In the genomic region with DNA sequence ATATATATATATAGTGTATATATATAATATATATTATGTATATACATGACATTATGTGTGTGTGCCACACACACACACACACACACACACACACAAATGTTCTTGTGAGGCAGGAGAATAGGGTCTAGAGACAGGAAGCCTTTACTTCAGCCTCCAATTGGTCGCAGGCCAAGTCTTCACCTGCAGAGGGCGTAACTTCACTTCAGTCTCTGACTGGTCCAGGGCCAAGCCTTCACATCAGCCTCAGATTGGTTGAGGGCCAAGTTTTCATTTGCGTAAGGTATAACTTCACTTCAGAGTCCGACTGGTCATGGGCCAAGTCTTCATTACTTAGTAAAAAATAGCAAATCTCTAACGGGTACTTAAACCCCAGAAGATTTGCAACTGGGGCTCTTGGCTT, we compare ENCODE assay signal across 1 cellular context.
TF ChIP-seq lines count a peak whose summit lies in the region.

No MANE protein-coding gene starts in this region.

TF ChIP-seq in HepG2, 621 proteins besides CTCF, POLR2A, EP300 and RAD21 (continued from another document):
- TF ChIP-seq, protein P1, sequence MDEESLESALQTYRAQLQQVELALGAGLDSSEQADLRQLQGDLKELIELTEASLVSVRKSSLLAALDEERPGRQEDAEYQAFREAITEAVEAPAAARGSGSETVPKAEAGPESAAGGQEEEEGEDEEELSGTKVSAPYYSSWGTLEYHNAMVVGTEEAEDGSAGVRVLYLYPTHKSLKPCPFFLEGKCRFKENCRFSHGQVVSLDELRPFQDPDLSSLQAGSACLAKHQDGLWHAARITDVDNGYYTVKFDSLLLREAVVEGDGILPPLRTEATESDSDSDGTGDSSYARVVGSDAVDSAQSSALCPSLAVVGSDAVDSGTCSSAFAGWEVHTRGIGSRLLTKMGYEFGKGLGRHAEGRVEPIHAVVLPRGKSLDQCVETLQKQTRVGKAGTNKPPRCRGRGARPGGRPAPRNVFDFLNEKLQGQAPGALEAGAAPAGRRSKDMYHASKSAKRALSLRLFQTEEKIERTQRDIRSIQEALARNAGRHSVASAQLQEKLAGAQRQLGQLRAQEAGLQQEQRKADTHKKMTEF (CRISPR knock-in tag; IDR thresholded peaks at IDR 0.05), result no peak
- TF ChIP-seq ZSCAN29 (CRISPR knock-in tag; conservative IDR thresholded peaks at IDR 0.05) (no peak), HDAC1 (CRISPR knock-in tag; IDR thresholded peaks at IDR 0.05) (no peak), EEA1 (CRISPR knock-in tag; IDR thresholded peaks at IDR 0.05; ENCODE audit: borderline replicate concordance) (no peak), SALL2 (CRISPR knock-in tag; IDR thresholded peaks at IDR 0.05) (no peak), RCOR2 (CRISPR knock-in tag; IDR thresholded peaks at IDR 0.05) (no peak), ZNF773 (CRISPR knock-in tag; IDR thresholded peaks at IDR 0.05; ENCODE audit: borderline replicate concordance) (no peak), ZNF317 (CRISPR knock-in tag; IDR thresholded peaks at IDR 0.05) (no peak), ATF1 (CRISPR knock-in tag; IDR thresholded peaks at IDR 0.05) (no peak), HCFC1 (IDR thresholded peaks at IDR 0.05; ENCODE audit: low read depth, low read length) (no peak), SUZ12 (IDR thresholded peaks at IDR 0.05; ENCODE audit: low read depth, low read length) (no peak)
- TF ChIP-seq, protein P2, sequence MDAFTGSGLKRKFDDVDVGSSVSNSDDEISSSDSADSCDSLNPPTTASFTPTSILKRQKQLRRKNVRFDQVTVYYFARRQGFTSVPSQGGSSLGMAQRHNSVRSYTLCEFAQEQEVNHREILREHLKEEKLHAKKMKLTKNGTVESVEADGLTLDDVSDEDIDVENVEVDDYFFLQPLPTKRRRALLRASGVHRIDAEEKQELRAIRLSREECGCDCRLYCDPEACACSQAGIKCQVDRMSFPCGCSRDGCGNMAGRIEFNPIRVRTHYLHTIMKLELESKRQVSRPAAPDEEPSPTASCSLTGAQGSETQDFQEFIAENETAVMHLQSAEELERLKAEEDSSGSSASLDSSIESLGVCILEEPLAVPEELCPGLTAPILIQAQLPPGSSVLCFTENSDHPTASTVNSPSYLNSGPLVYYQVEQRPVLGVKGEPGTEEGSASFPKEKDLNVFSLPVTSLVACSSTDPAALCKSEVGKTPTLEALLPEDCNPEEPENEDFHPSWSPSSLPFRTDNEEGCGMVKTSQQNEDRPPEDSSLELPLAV (CRISPR knock-in tag; conservative IDR thresholded peaks at IDR 0.05; ENCODE audit: low read depth), result no peak
- TF ChIP-seq, protein P3, sequence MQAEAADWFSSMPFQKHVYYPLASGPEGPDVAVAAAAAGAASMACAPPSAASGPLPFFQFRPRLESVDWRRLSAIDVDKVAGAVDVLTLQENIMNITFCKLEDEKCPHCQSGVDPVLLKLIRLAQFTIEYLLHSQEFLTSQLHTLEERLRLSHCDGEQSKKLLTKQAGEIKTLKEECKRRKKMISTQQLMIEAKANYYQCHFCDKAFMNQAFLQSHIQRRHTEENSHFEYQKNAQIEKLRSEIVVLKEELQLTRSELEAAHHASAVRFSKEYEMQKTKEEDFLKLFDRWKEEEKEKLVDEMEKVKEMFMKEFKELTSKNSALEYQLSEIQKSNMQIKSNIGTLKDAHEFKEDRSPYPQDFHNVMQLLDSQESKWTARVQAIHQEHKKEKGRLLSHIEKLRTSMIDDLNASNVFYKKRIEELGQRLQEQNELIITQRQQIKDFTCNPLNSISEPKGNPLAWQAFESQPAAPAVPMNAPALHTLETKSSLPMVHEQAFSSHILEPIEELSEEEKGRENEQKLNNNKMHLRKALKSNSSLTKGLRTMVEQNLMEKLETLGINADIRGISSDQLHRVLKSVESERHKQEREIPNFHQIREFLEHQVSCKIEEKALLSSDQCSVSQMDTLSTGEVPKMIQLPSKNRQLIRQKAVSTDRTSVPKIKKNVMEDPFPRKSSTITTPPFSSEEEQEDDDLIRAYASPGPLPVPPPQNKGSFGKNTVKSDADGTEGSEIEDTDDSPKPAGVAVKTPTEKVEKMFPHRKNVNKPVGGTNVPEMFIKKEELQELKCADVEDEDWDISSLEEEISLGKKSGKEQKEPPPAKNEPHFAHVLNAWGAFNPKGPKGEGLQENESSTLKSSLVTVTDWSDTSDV (CRISPR knock-in tag; IDR thresholded peaks at IDR 0.05), result no peak
- TF ChIP-seq, protein P4, sequence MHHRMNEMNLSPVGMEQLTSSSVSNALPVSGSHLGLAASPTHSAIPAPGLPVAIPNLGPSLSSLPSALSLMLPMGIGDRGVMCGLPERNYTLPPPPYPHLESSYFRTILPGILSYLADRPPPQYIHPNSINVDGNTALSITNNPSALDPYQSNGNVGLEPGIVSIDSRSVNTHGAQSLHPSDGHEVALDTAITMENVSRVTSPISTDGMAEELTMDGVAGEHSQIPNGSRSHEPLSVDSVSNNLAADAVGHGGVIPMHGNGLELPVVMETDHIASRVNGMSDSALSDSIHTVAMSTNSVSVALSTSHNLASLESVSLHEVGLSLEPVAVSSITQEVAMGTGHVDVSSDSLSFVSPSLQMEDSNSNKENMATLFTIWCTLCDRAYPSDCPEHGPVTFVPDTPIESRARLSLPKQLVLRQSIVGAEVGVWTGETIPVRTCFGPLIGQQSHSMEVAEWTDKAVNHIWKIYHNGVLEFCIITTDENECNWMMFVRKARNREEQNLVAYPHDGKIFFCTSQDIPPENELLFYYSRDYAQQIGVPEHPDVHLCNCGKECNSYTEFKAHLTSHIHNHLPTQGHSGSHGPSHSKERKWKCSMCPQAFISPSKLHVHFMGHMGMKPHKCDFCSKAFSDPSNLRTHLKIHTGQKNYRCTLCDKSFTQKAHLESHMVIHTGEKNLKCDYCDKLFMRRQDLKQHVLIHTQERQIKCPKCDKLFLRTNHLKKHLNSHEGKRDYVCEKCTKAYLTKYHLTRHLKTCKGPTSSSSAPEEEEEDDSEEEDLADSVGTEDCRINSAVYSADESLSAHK (CRISPR knock-in tag; IDR thresholded peaks at IDR 0.05; ENCODE audit: borderline replicate concordance), result no peak
- TF ChIP-seq, protein P5, sequence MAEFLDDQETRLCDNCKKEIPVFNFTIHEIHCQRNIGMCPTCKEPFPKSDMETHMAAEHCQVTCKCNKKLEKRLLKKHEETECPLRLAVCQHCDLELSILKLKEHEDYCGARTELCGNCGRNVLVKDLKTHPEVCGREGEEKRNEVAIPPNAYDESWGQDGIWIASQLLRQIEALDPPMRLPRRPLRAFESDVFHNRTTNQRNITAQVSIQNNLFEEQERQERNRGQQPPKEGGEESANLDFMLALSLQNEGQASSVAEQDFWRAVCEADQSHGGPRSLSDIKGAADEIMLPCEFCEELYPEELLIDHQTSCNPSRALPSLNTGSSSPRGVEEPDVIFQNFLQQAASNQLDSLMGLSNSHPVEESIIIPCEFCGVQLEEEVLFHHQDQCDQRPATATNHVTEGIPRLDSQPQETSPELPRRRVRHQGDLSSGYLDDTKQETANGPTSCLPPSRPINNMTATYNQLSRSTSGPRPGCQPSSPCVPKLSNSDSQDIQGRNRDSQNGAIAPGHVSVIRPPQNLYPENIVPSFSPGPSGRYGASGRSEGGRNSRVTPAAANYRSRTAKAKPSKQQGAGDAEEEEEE (CRISPR knock-in tag; IDR thresholded peaks at IDR 0.05; ENCODE audit: borderline replicate concordance), result no peak
